ENCODE assay signal across 20 cellular contexts in the genomic region with DNA sequence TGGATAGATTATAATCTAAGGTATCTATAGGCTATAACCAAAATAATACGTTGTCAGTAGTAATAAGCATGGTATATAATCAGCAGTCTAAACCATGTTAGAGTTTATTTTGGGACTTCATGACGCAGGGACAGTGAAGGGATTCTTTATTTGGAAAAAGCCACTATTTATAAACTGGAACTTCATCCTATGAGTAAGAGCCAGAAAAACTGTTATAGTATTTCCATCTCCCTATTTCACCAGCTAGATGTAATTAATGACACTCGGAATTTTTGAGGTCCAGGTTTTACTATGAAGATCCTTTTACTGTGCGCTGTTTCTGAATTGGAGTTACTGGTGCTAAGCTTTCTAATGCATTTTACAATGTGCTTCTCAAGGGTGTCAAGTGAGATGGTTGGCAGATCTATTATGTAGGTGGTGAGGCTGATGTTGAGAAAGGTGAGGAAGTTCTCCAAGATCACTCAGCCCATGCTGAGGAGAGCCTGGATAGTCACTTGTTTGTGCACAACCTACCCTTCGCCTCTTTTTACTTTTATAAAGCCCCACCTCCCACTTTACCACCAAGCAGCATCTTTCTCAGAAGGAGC.
DNase-seq lines count a peak whose midpoint lies in the region; ATAC-seq, FAIRE-seq and TF ChIP-seq lines count a peak whose summit lies in the region.
"Had no signal": no experiment of that assay in that cellular context is flagged by ENCODE, and none has a peak within 500 bp of the region (broad histone marks: within the 10 kb centered on the region; RNA-seq: fewer than 3 reads in every experiment).

No MANE protein-coding gene starts in this region.

- H3K36me3 ChIP-seq in Caco-2 (ENCODE audit: control insufficient read depth, insufficient read depth, low read length): peaks cover 3% of the 10 kb centered on the region; the same call in 1 of the 2 replicates
- no peaks in the 10 kb centered on the region for H3K36me3 ChIP-seq in PC-3 (ENCODE audit: low read depth, low read length)
- H3K36me3 ChIP-seq: colonic mucosa, uterus had no signal

- H3K36me3 Mint-ChIP-seq in Caco-2 (ENCODE audit: insufficient read depth, unreplicated experiment): peaks cover 54% of the 10 kb centered on the region
- peaks cover 4% of the 10 kb centered on the region for H3K36me3 Mint-ChIP-seq in progenitor cell of endocrine pancreas (ENCODE audit: insufficient read depth)

- TF ChIP-seq CTCF in Caco-2 (IDR thresholded peaks at IDR 0.05; ENCODE audit: insufficient read depth in 1 of 2, low read depth in 1 of 2, low read length in 1 of 2, severe bottlenecking in 1 of 2, unreplicated experiment in 1 of 2) (no peak), PC-3 (conservative IDR thresholded peaks at IDR 0.05; ENCODE audit: low read depth, low read length) (no peak), progenitor cell of endocrine pancreas (IDR thresholded peaks at IDR 0.05; ENCODE audit: unreplicated experiment) (no peak)

- CTCF ChIA-PET in Caco-2 (lab: Charles Lee) (interaction anchor here (1.9 to 3.1 kb wide), 2 partner anchors 162 kb away, joined by 12 to 13 read pairs; no protein-coding TSS in a partner anchor), PC-3 (lab: Charles Lee) (no interaction called here)

- H3K9me3 Mint-ChIP-seq in Caco-2 (ENCODE audit: unreplicated experiment) (no peaks in the 10 kb centered on the region), progenitor cell of endocrine pancreas (ENCODE audit: low read depth) (no peaks in the 10 kb centered on the region)

- peak overlapping the region; percentile 96 for H3K27ac ChIP-seq in PC-3 (ENCODE audit: low read length)
- H3K27ac ChIP-seq: RWPE1 had no signal

- H3K79me2 ChIP-seq in PC-3 (ENCODE audit: low read length): peaks cover 13% of the 10 kb centered on the region

- H3K4me1 ChIP-seq in Caco-2 (peaks cover 23% of the 10 kb centered on the region), PC-3 (ENCODE audit: insufficient read depth, low read length) (peaks cover 37% of the 10 kb centered on the region)

- H3K9me2 ChIP-seq in PC-3 (replicated peaks; ENCODE audit: low read length): no peaks in the 10 kb centered on the region

- intact Hi-C loops in Caco-2 (cut with micrococcal nuclease; ENCODE audit: unreplicated experiment): loop anchor here (2.0 to 10.0 kb wide), 2 partner anchors 39 to 271 kb away; no protein-coding TSS in a partner anchor
- intact Hi-C loops in PC-3 (cut with micrococcal nuclease): no loop called here
- intact Hi-C loops in left ventricle myocardium superior (cut with micrococcal nuclease): no loop called here

- H4K20me1 ChIP-seq in PC-3 (ENCODE audit: low read length): no peaks in the 10 kb centered on the region

- POLR2A ChIA-PET in Caco-2 (lab: Charles Lee): no interaction called here
- POLR2A ChIA-PET in PC-3 (lab: Charles Lee; ENCODE audit: unreplicated experiment): no interaction called here

- no peak overlapping the region for H3K4me3 Mint-ChIP-seq in Caco-2 (ENCODE audit: unreplicated experiment)
- no peak overlapping the region for H3K4me3 Mint-ChIP-seq in progenitor cell of endocrine pancreas (ENCODE audit: low read depth)

- BruUV-seq in Caco-2 (replicated peaks; lab: Mats Ljungman, UMichigan): no TSS peak
- no TSS peak for BruUV-seq in PC-3 (replicated peaks; lab: Mats Ljungman, UMichigan)

- H3K9me3 ChIP-seq in Caco-2: no peaks in the 10 kb centered on the region
- H3K9me3 ChIP-seq in PC-3 (ENCODE audit: low read length): no peaks in the 10 kb centered on the region
- H3K9me3 ChIP-seq: colonic mucosa, uterus had no signal

- H2AFZ ChIP-seq in PC-3 (ENCODE audit: low read length): no peak overlapping the region

- H3K27me3 ChIP-seq in Caco-2 (replicated peaks; ENCODE audit: control insufficient read depth, insufficient read depth, low read length) (no peaks in the 10 kb centered on the region; the same call in 1 of the 2 replicates), PC-3 (ENCODE audit: low read length) (no peaks in the 10 kb centered on the region)
- H3K27me3 ChIP-seq: colonic mucosa, uterus had no signal

- peaks cover 39% of the 10 kb centered on the region for H3K4me1 Mint-ChIP-seq in Caco-2 (ENCODE audit: low read depth, unreplicated experiment)
- peaks cover 49% of the 10 kb centered on the region for H3K4me1 Mint-ChIP-seq in progenitor cell of endocrine pancreas (ENCODE audit: low read depth)

- no peaks in the 10 kb centered on the region for H3K27me3 Mint-ChIP-seq in Caco-2 (ENCODE audit: insufficient read depth, unreplicated experiment)
- H3K27me3 Mint-ChIP-seq in progenitor cell of endocrine pancreas: no peaks in the 10 kb centered on the region

- no peak for FAIRE-seq in GM19239 (lab: Jason Lieb, UNC)
- FAIRE-seq: TTC549 had no signal

- no peak overlapping the region for H3K4me2 ChIP-seq in PC-3 (ENCODE audit: low read length)

- DNase-seq in Caco-2 (no peak), PC-3 (no peak), left ventricle myocardium superior (no peak), progenitor cell of endocrine pancreas (ENCODE audit: low spot score, unreplicated experiment) (no peak), NCI-H2029 (lab: John Stamatoyannopoulos, UW) (no peak), GM19239 (ENCODE audit: insufficient read length, low spot score) (no peak), NCI-H1436 (lab: John Stamatoyannopoulos, UW) (no peak), middle frontal gyrus (ENCODE audit: extremely low spot score, low spot score) (no peak)
- DNase-seq: activated CD4-positive, alpha-beta T cell treated with anti-CD3 and anti-CD28 coated beads, Interleukin-2, amount 50 U/mL, for 48 hours; activated naive CD4-positive, alpha-beta T cell treated with anti-CD3 and anti-CD28 coated beads, Interleukin-2, amount 50 U/mL, for 16 hours; activated T-cell treated with anti-CD3 and anti-CD28 coated beads for 4 hours; colonic mucosa; left colon; NCI-H1436 treated with DMSO at 0.1 percent for 48 hours; NCI-H2227 treated with DMSO at 0.1 percent for 48 hours; NK-92 treated with Interleukin-12 subunit alpha and Interleukin-12 subunit beta, amount 100 ng/mL, for 24 hours; stimulated activated CD4-positive, alpha-beta T cell treated with anti-CD3 and anti-CD28 coated beads, Interleukin-4, amount 100 ng/mL, for 4 hours; uterus had no signal

- no peak for ATAC-seq in PC-3
- peak; percentile 72 for ATAC-seq in left ventricle myocardium superior

- peaks cover 5% of the 10 kb centered on the region for H3F3A ChIP-seq in PC-3 (ENCODE audit: low read length, unreplicated experiment)

- no peak overlapping the region for H3K9ac ChIP-seq in PC-3 (ENCODE audit: low read length)

- H3K27ac Mint-ChIP-seq in Caco-2 (ENCODE audit: unreplicated experiment) (peak overlapping the region; percentile 93), progenitor cell of endocrine pancreas (peak overlapping the region; percentile 97)

- no peak overlapping the region for H3K4me3 ChIP-seq in Caco-2 (ENCODE audit: low read depth, low read length)
- H3K4me3 ChIP-seq in PC-3 (ENCODE audit: low read length): no peak overlapping the region
- H3K4me3 ChIP-seq: colonic mucosa, uterus had no signal
